18 cellular contexts compared by ENCODE assay signal in genomic region chr2:219560893-219561178, GRCh38. TPM values are rescaled to one million over a fixed set of nuclear protein-coding genes. Genes with fewer than 3 reads are reported as not detected.
"Had no signal": no experiment of that assay in that cellular context is flagged by ENCODE, and none has a peak within 500 bp of the region (broad histone marks: within the 10 kb centered on the region; RNA-seq: fewer than 3 reads in every experiment).

No MANE protein-coding gene starts in this region.

- H3K27ac ChIP-seq: epithelial cell of prostate, gastroesophageal sphincter, skin epidermis, tibial artery, vagina, WERI-Rb-1 had no signal

- H3K36me3 Mint-ChIP-seq: activated naive CD8-positive, alpha-beta T cell treated with anti-CD3 and anti-CD28 coated beads for 36 hours; naive thymus-derived CD8-positive, alpha-beta T cell had no signal

- H3K4me3 Mint-ChIP-seq: activated CD8-positive, alpha-beta T cell treated with anti-CD3 and anti-CD28 coated beads, Interleukin-2, amount 10 ng/mL, durations not matched to agents 7 days and 5 days; activated naive CD8-positive, alpha-beta T cell treated with anti-CD3 and anti-CD28 coated beads for 36 hours; effector memory CD8-positive, alpha-beta T cell; naive thymus-derived CD8-positive, alpha-beta T cell; T-helper 17 cell had no signal

- H3K9me3 Mint-ChIP-seq: activated naive CD8-positive, alpha-beta T cell treated with anti-CD3 and anti-CD28 coated beads for 36 hours; effector memory CD8-positive, alpha-beta T cell; naive thymus-derived CD8-positive, alpha-beta T cell had no signal

- H3K27me3 Mint-ChIP-seq: progenitor cell of endocrine pancreas had no signal

- H3K9me3 ChIP-seq: gastroesophageal sphincter, tibial artery, vagina had no signal

- H3K27me3 ChIP-seq: gastroesophageal sphincter, tibial artery, vagina had no signal

- DNase-seq: activated CD8-positive, alpha-beta memory T cell treated with anti-CD3 and anti-CD28 coated beads, Interleukin-2, amount 50 U/mL, for 4 hours; activated CD8-positive, alpha-beta T cell treated with anti-CD3 and anti-CD28 coated beads, Interleukin-2, amount 10 ng/mL, durations not matched to agents 7 days and 5 days; activated naive CD8-positive, alpha-beta T cell treated with anti-CD3 and anti-CD28 coated beads for 36 hours; effector memory CD8-positive, alpha-beta T cell; left colon; occipital lobe; stimulated activated CD4-positive, alpha-beta T cell treated with anti-CD3 and anti-CD28 coated beads, Interleukin-4, amount 100 ng/mL, for 24 hours; T-helper 17 cell; tibial artery; WERI-Rb-1 had no signal

- H3K4me3 ChIP-seq: gastroesophageal sphincter, skin epidermis, tibial artery, vagina had no signal

- H3K4me1 Mint-ChIP-seq: activated naive CD8-positive, alpha-beta T cell treated with anti-CD3 and anti-CD28 coated beads for 36 hours; T-helper 17 cell had no signal

- H3K4me1 ChIP-seq: tibial artery, vagina had no signal

- H3K27ac Mint-ChIP-seq: activated CD8-positive, alpha-beta T cell treated with anti-CD3 and anti-CD28 coated beads, Interleukin-2, amount 10 ng/mL, durations not matched to agents 7 days and 5 days; activated naive CD8-positive, alpha-beta T cell treated with anti-CD3 and anti-CD28 coated beads for 36 hours; effector memory CD8-positive, alpha-beta T cell; T-helper 17 cell had no signal

RNA-seq across cellular contexts. Expression of gene OBSL1, which starts 10.5 kb away (rescaled TPM):
- polyA plus RNA-seq: naive thymus-derived CD8-positive, alpha-beta T cell had no signal

RNA-seq across cellular contexts. Expression of gene INHA, which starts 11.3 kb away (rescaled TPM):
- total RNA-seq: activated CD8-positive, alpha-beta T cell treated with anti-CD3 and anti-CD28 coated beads, Interleukin-2, amount 10 ng/mL, durations not matched to agents 7 days and 5 days; activated naive CD8-positive, alpha-beta T cell treated with anti-CD3 and anti-CD28 coated beads for 36 hours; dermis blood vessel endothelial cell; left colon; lung microvascular endothelial cell; naive thymus-derived CD8-positive, alpha-beta T cell; occipital lobe; T-helper 17 cell had no signal
- polyA plus RNA-seq: naive thymus-derived CD8-positive, alpha-beta T cell had no signal

RNA-seq across cellular contexts. Expression of gene TMEM198, which starts 17.0 kb away (rescaled TPM):
- total RNA-seq: lung microvascular endothelial cell had no signal
